1 cellular context compared by ENCODE assay signal in genomic region chr11:68121067-68121899, GRCh38.
A peak's percentile ranks its signal among the peaks of the same experiment; 100 is the strongest.
TF ChIP-seq lines count a peak whose summit lies in the region.

TSS of gene CHKA (minus strand) at chr11:68121388. CDS start at chr11:68121177, 211 bp downstream.

TF ChIP-seq in GM12878, 131 proteins besides CTCF, POLR2A, EP300 and RAD21 (continued from another document and continues in another):
- TF ChIP-seq NKRF (conservative IDR thresholded peaks at IDR 0.05) (peak; percentile 85; the same call in 1 of the 2 replicates), HSF1 (IDR thresholded peaks at IDR 0.05; ENCODE audit: low read depth, low read length) (no peak), ZBTB40 (IDR thresholded peaks at IDR 0.05; ENCODE audit: borderline replicate concordance) (no peak), NFIC (IDR thresholded peaks at IDR 0.05; ENCODE audit: low read depth, low read length) (no peak), IRF5 (IDR thresholded peaks at IDR 0.05; ENCODE audit: borderline replicate concordance) (no peak), MEF2B (IDR thresholded peaks at IDR 0.05; ENCODE audit: partially characterized antibody, poor library complexity, severe bottlenecking) (peak; percentile 59), SUZ12 (IDR thresholded peaks at IDR 0.05; ENCODE audit: unreplicated experiment) (no peak), POLR2AphosphoS2 (IDR thresholded peaks at IDR 0.05; ENCODE audit: low read depth, low read length) (peak; percentile 70; the same call in 1 of the 2 replicates), BACH1 (IDR thresholded peaks at IDR 0.05; ENCODE audit: borderline replicate concordance) (peak; percentile 64), SREBF1 (IDR thresholded peaks at IDR 0.05; ENCODE audit: low read length) (no peak), KDM1A (IDR thresholded peaks at IDR 0.05; ENCODE audit: borderline replicate concordance) (no peak), GABPA (IDR thresholded peaks at IDR 0.05; ENCODE audit: low read depth) (no peak), SRF (IDR thresholded peaks at IDR 0.05; ENCODE audit: low read depth in 2 of 2, low read length in 2 of 2) (no peak), ZBTB33 (IDR thresholded peaks at IDR 0.05) (no peak), KLF5 (IDR thresholded peaks at IDR 0.05; ENCODE audit: partially characterized antibody) (no peak), RELA (IDR thresholded peaks at IDR 0.05; ENCODE audit: borderline replicate concordance, partially characterized antibody) (no peak), CREB1 (IDR thresholded peaks at IDR 0.05; ENCODE audit: low read depth) (peak; percentile 86), TCF12 (IDR thresholded peaks at IDR 0.05; ENCODE audit: low read depth, low read length) (peak; percentile 5; the same call in 1 of the 2 replicates), CUX1 (IDR thresholded peaks at IDR 0.05; ENCODE audit: insufficient replicate concordance, low read depth, low read length) (no peak), ELK1 (IDR thresholded peaks at IDR 0.05; ENCODE audit: low read depth, low read length) (no peak), RFX5 (IDR thresholded peaks at IDR 0.05; ENCODE audit: low read depth, low read length) (peak; percentile 82; the same call in 1 of the 2 replicates), E2F4 (IDR thresholded peaks at IDR 0.05; ENCODE audit: low read depth, low read length) (no peak), NFYA (IDR thresholded peaks at IDR 0.05; ENCODE audit: borderline replicate concordance, low read depth, low read length) (no peak), PRDM15 (CRISPR knock-in tag; IDR thresholded peaks at IDR 0.05) (no peak), HDAC2 (IDR thresholded peaks at IDR 0.05) (no peak), TAF1 (IDR thresholded peaks at IDR 0.05; ENCODE audit: borderline replicate concordance, low read depth, low read length) (peak; percentile 89), HDAC6 (IDR thresholded peaks at IDR 0.05; ENCODE audit: unreplicated experiment) (no peak), SREBF2 (IDR thresholded peaks at IDR 0.05; ENCODE audit: low read length) (no peak), TBL1XR1 (IDR thresholded peaks at IDR 0.05; ENCODE audit: low read depth, low read length) (no peak), EED (IDR thresholded peaks at IDR 0.05; ENCODE audit: low read depth) (no peak; the same call in 1 of the 2 replicates)
